Comparison of ENCODE assay signal across 29 cellular contexts in genomic region chr10:64708920-64709681, GRCh38.
"Had no signal": no experiment of that assay in that cellular context is flagged by ENCODE, and none has a peak within 500 bp of the region (broad histone marks: within the 10 kb centered on the region; RNA-seq: fewer than 3 reads in every experiment).

No MANE protein-coding gene starts in this region.

- FAIRE-seq: endothelial cell of umbilical vein, islet of Langerhans had no signal

- H3K36me3 Mint-ChIP-seq: naive thymus-derived CD4-positive, alpha-beta T cell; stimulated activated effector memory CD8-positive, alpha-beta T cell treated with anti-CD3 and anti-CD28 coated beads, Interleukin-12 subunit alpha, Interleukin-12 subunit beta, amount 100 ng/mL, for 72 hours had no signal

- ATAC-seq: foreskin keratinocyte; gastroesophageal sphincter; heart right ventricle; naive thymus-derived CD4-positive, alpha-beta T cell; psoas muscle; right lobe of liver; stimulated activated effector memory CD8-positive, alpha-beta T cell treated with anti-CD3 and anti-CD28 coated beads, Interleukin-12 subunit alpha, Interleukin-12 subunit beta, amount 100 ng/mL, for 72 hours had no signal

- H3K27ac Mint-ChIP-seq: naive thymus-derived CD4-positive, alpha-beta T cell; nephron; stimulated activated effector memory CD8-positive, alpha-beta T cell treated with anti-CD3 and anti-CD28 coated beads, Interleukin-12 subunit alpha, Interleukin-12 subunit beta, amount 100 ng/mL, for 72 hours had no signal

- H3K9me3 Mint-ChIP-seq: nephron had no signal

- H3K9me3 ChIP-seq: esophagus muscularis mucosa, gastroesophageal sphincter, heart right ventricle, ovary, psoas muscle, right lobe of liver, stomach, thyroid gland, vagina had no signal

- H3K27me3 Mint-ChIP-seq: naive thymus-derived CD4-positive, alpha-beta T cell had no signal

- H3K36me3 ChIP-seq: esophagus muscularis mucosa, gastroesophageal sphincter, heart right ventricle, ovary, right lobe of liver, stomach, thyroid gland, vagina had no signal

- H3K4me3 Mint-ChIP-seq: naive thymus-derived CD4-positive, alpha-beta T cell; nephron; stimulated activated effector memory CD8-positive, alpha-beta T cell treated with anti-CD3 and anti-CD28 coated beads, Interleukin-12 subunit alpha, Interleukin-12 subunit beta, amount 100 ng/mL, for 72 hours had no signal

- H3K4me3 ChIP-seq: coronary artery, esophagus muscularis mucosa, gastroesophageal sphincter, heart right ventricle, lung, ovary, psoas muscle, right lobe of liver, stomach, thyroid gland, vagina had no signal

- H3K4me1 ChIP-seq: esophagus muscularis mucosa, foreskin keratinocyte, gastroesophageal sphincter, heart right ventricle, psoas muscle, right lobe of liver, stomach, thyroid gland, vagina had no signal

- H3K27me3 ChIP-seq: esophagus muscularis mucosa, foreskin keratinocyte, gastroesophageal sphincter, heart right ventricle, ovary, right lobe of liver, stomach, thyroid gland, vagina had no signal

- H3K27ac ChIP-seq: coronary artery, esophagus muscularis mucosa, foreskin keratinocyte, gastroesophageal sphincter, heart right ventricle, ovary, psoas muscle, right lobe of liver, stomach, thyroid gland, vagina had no signal

- H3K4me1 Mint-ChIP-seq: naive thymus-derived CD4-positive, alpha-beta T cell; nephron; stimulated activated effector memory CD8-positive, alpha-beta T cell treated with anti-CD3 and anti-CD28 coated beads, Interleukin-12 subunit alpha, Interleukin-12 subunit beta, amount 100 ng/mL, for 72 hours had no signal

- DNase-seq: dermis blood vessel endothelial cell; effector memory CD4-positive, alpha-beta T cell; foreskin keratinocyte; glutamatergic neuron; heart right ventricle; hippocampal formation; mesenchymal stem cell; midbrain; naive thymus-derived CD4-positive, alpha-beta T cell; nucleus accumbens; ovary; posterior cingulate gyrus; psoas muscle; right lobe of liver; stimulated activated CD4-positive, alpha-beta T cell treated with anti-CD3 and anti-CD28 coated beads, Interleukin-2, amount 100 ng/mL, for 24 hours; stimulated activated CD4-positive, alpha-beta T cell treated with anti-CD3 and anti-CD28 coated beads, Interleukin-4, amount 100 ng/mL, for 24 hours; stimulated activated naive CD4-positive, alpha-beta T cell treated with Interleukin-2 at 50 U/mL for 16 hours; stomach; thyroid gland; trophoblast cell had no signal
